ENCODE assay signal across 14 cellular contexts in genomic region chr5:179274321-179275315, GRCh38.
DNase-seq lines count a peak whose midpoint lies in the region; ATAC-seq, FAIRE-seq and TF ChIP-seq lines count a peak whose summit lies in the region.
"Had no signal": no experiment of that assay in that cellular context is flagged by ENCODE, and none has a peak within 500 bp of the region (broad histone marks: within the 10 kb centered on the region; RNA-seq: fewer than 3 reads in every experiment).

No MANE protein-coding gene starts in this region.

- H2AFZ ChIP-seq in H1 (ENCODE audit: low read length), result no peak overlapping the region

- CTCF ChIA-PET in H1 (lab: Charles Lee; ENCODE audit: partially characterized antibody), result interaction anchor here (0.7 to 1.6 kb wide), 8 partner anchors 10 to 131 kb away, joined by 3 to 6 read pairs (median 4); no protein-coding TSS in a partner anchor

- peaks cover 0 to 4% of the 10 kb centered on the region in 2 experiments for H4K20me1 ChIP-seq in H1 (replicated peaks in 1 of 2; ENCODE audit: control insufficient read depth in 1 of 2, insufficient read depth in 2 of 2, low read length in 2 of 2)

- H3K23me2 ChIP-seq in H1 (ENCODE audit: low read depth, low read length), result no peaks in the 10 kb centered on the region

- H3K14ac ChIP-seq in H1 (ENCODE audit: insufficient read length), result no peak overlapping the region

- no peak overlapping the region for H2AK5ac ChIP-seq in H1 (ENCODE audit: low read depth, low read length)

- H3K4me3 ChIP-seq in H1 (ENCODE audit: extremely low read depth in 1 of 4, insufficient read depth in 2 of 4, low read depth in 3 of 4, low read length in 4 of 4), result no peak overlapping the region
- H3K4me3 ChIP-seq in right lobe of liver, result no peak overlapping the region
- H3K4me3 ChIP-seq in suprapubic skin, result no peak overlapping the region
- H3K4me3 ChIP-seq: SK-N-MC had no signal

- 88% methylated on average over 23 of the region's 26 CpGs; no CpG with 5 or more reads in 1 of the 2 experiments for WGBS in H1 (ENCODE audit: extremely low coverage in 1 of 2, insufficient coverage in 1 of 2, insufficient read length in 1 of 2, insufficient replicate concordance in 2 of 2, low coverage in 1 of 2, low lambda C conversion rate in 2 of 2, missing lambda C conversion rate in 1 of 2), 2 experiments
- 57% methylated on average over 10 of the region's 26 CpGs for WGBS in right lobe of liver (ENCODE audit: insufficient coverage, low coverage, low lambda C conversion rate, missing lambda C conversion rate)
- 84% methylated on average over 13 of the region's 26 CpGs for WGBS in suprapubic skin

- intact Hi-C loops in right lobe of liver (cut with DNase I), result no loop called here

- TF ChIP-seq EP300 in H1 (IDR thresholded peaks at IDR 0.05; ENCODE audit: borderline replicate concordance in 1 of 2, low read depth in 2 of 2, low read length in 2 of 2) (no peak), suprapubic skin (IDR thresholded peaks at IDR 0.05) (no peak)

- no peak overlapping the region for H3K4me2 ChIP-seq in H1 (ENCODE audit: insufficient read depth in 1 of 2, low read depth in 2 of 2, low read length in 2 of 2)

- H2BK20ac ChIP-seq in H1 (ENCODE audit: low read length), result no peak overlapping the region

- no peaks in the 10 kb centered on the region for H3K36me3 ChIP-seq in H1 (ENCODE audit: control insufficient read depth in 2 of 4, insufficient read depth in 4 of 4, low read length in 3 of 4)
- H3K36me3 ChIP-seq in right lobe of liver, result no peaks in the 10 kb centered on the region
- no peaks in the 10 kb centered on the region for H3K36me3 ChIP-seq in suprapubic skin

- no peak overlapping the region for H3K18ac ChIP-seq in H1 (ENCODE audit: extremely low read depth, low read length)

- H2BK5ac ChIP-seq in H1 (ENCODE audit: low read depth, low read length), result no peak overlapping the region

- H3K4me3 Mint-ChIP-seq in HFFc6, result peak overlapping the region; percentile 76
- H3K4me3 Mint-ChIP-seq: activated B cell treated with CpG ODN at 0.5 μM for 24 hours; activated T-cell treated with anti-CD3 and anti-CD28 coated beads, Interleukin-2, amount 50 U/mL, for 4 hours had no signal

- H3K36me3 Mint-ChIP-seq in HFFc6 (ENCODE audit: low read depth), result no peaks in the 10 kb centered on the region

- H3K27me3 ChIP-seq in H1 (replicated peaks in 1 of 4; ENCODE audit: control insufficient read depth in 3 of 4, extremely low read depth in 1 of 4, insufficient read depth in 3 of 4, low read length in 3 of 4), result no peaks in the 10 kb centered on the region
- no peaks in the 10 kb centered on the region for H3K27me3 ChIP-seq in right lobe of liver
- H3K27me3 ChIP-seq in suprapubic skin, result no peaks in the 10 kb centered on the region

- DNase-seq in HFFc6 (no peak), H1 (ENCODE audit: low read depth in 1 of 2, low spot score in 2 of 2) (no peak), right lobe of liver (peak in 2 of 3 donors; percentile 16 to 50), suprapubic skin (ENCODE audit: low spot score in 2 of 2) (peak in 1 of 2 donors; percentile 55), EL (no peak)
- DNase-seq: activated B cell treated with CpG ODN at 0.5 μM for 24 hours; activated T-cell treated with anti-CD3 and anti-CD28 coated beads, Interleukin-2, amount 50 U/mL, for 4 hours had no signal

- H3K27me3 Mint-ChIP-seq in HFFc6 (ENCODE audit: insufficient read depth), result peaks cover 4% of the 10 kb centered on the region
- H3K27me3 Mint-ChIP-seq: activated B cell treated with CpG ODN at 0.5 μM for 24 hours had no signal

- H3K4me1 ChIP-seq in H1 (replicated peaks in 1 of 4; ENCODE audit: control insufficient read depth in 3 of 4, insufficient read depth in 4 of 4, low read length in 3 of 4), result peaks cover 0 to 2% (median under 1%) of the 10 kb centered on the region in 4 experiments; a peak in 1 of 7 replicates
- no peaks in the 10 kb centered on the region for H3K4me1 ChIP-seq in right lobe of liver
- peaks cover 57% of the 10 kb centered on the region for H3K4me1 ChIP-seq in suprapubic skin

- FAIRE-seq in H1 (lab: Jason Lieb, UNC), result no peak
- FAIRE-seq: bronchial epithelial cell, islet of Langerhans had no signal

- TF ChIP-seq CTCF in HFFc6 (IDR thresholded peaks at IDR 0.05) (peak; percentile 64), H1 (IDR thresholded peaks at IDR 0.05; ENCODE audit: control extremely low read depth in 1 of 3, insufficient read depth in 1 of 3, low read depth in 1 of 3, low read length in 3 of 3) (peak in 2 of 3 experiments; percentile 34 to 40; a peak in 2 of 4 replicates), right lobe of liver (IDR thresholded peaks at IDR 0.05) (no peak), suprapubic skin (IDR thresholded peaks at IDR 0.05) (no peak)

- no peak overlapping the region for H3K56ac ChIP-seq in H1 (replicated peaks; ENCODE audit: insufficient read length, low read depth, low read length)

- peak; percentile 20 to 36; a peak in 3 of 4 replicates for TF ChIP-seq RAD21 in H1 (IDR thresholded peaks at IDR 0.05 in 1 of 2, conservative IDR thresholded peaks at IDR 0.05 in 1 of 2; ENCODE audit: low read depth in 2 of 2, low read length in 2 of 2)

- H2BK120ac ChIP-seq in H1 (replicated peaks; ENCODE audit: low read depth, low read length), result no peak overlapping the region

- peak overlapping the region; percentile 100 for H3K27ac Mint-ChIP-seq in HFFc6
- H3K27ac Mint-ChIP-seq: activated B cell treated with CpG ODN at 0.5 μM for 24 hours had no signal

- H3K23ac ChIP-seq in H1 (ENCODE audit: insufficient read length), result no peak overlapping the region

- no peak overlapping the region for H3K9ac ChIP-seq in H1 (replicated peaks in 1 of 4; ENCODE audit: extremely low read depth in 1 of 4, low read depth in 3 of 4, low read length in 3 of 4)

- no peak overlapping the region for H2BK15ac ChIP-seq in H1 (ENCODE audit: low read length)

- no peak overlapping the region for H4K5ac ChIP-seq in H1 (ENCODE audit: insufficient read length, low read depth, low read length)

- H3K79me2 ChIP-seq in H1 (ENCODE audit: control insufficient read depth in 1 of 2, insufficient read depth in 2 of 2, low read length in 2 of 2), result no peaks in the 10 kb centered on the region

- peaks cover 76% of the 10 kb centered on the region for H3K4me1 Mint-ChIP-seq in HFFc6 (ENCODE audit: low read depth)
- H3K4me1 Mint-ChIP-seq: activated B cell treated with CpG ODN at 0.5 μM for 24 hours had no signal

- no peak for ATAC-seq in right lobe of liver
- ATAC-seq in GM21390 (IDR thresholded peaks at IDR 0.05; ENCODE audit: unreplicated experiment), result no peak
- no peak for ATAC-seq in GM18502 (IDR thresholded peaks at IDR 0.05; ENCODE audit: poor library complexity, unreplicated experiment)
- ATAC-seq in GM21528 (IDR thresholded peaks at IDR 0.05; ENCODE audit: low FRiP score, unreplicated experiment), result no peak
- ATAC-seq: activated T-cell treated with anti-CD3 and anti-CD28 coated beads, Interleukin-2, amount 50 U/mL, for 4 hours; esophagus mucosa had no signal

- POLR2A ChIA-PET in H1 (lab: Charles Lee; ENCODE audit: partially characterized antibody), result no interaction called here

- no peak overlapping the region for H3K4ac ChIP-seq in H1 (replicated peaks; ENCODE audit: insufficient read length, low read depth, low read length)

- no peaks in the 10 kb centered on the region; a peak in 1 of 4 replicates for H3K9me3 ChIP-seq in H1 (ENCODE audit: insufficient read depth in 2 of 2, low read depth in 1 of 2, low read length in 1 of 2)
- H3K9me3 ChIP-seq in right lobe of liver, result no peaks in the 10 kb centered on the region
- no peaks in the 10 kb centered on the region for H3K9me3 ChIP-seq in suprapubic skin

- TF ChIP-seq POLR2A in H1 (IDR thresholded peaks at IDR 0.05; ENCODE audit: control extremely low read depth in 1 of 2, low read depth in 2 of 2, low read length in 2 of 2), result no peak
- no peak for TF ChIP-seq POLR2A in right lobe of liver (IDR thresholded peaks at IDR 0.05)
- TF ChIP-seq POLR2A in suprapubic skin (IDR thresholded peaks at IDR 0.05), result no peak

- H3K27ac ChIP-seq in H1 (ENCODE audit: low read depth, low read length) (no peak overlapping the region), right lobe of liver (peak overlapping the region in 1 of 3 donors; percentile 22), suprapubic skin (peak overlapping the region; percentile 80)
- H3K27ac ChIP-seq: SK-N-MC had no signal

- no peak overlapping the region for H4K8ac ChIP-seq in H1 (ENCODE audit: extremely low read depth, insufficient read depth, low read length)

- no peaks in the 10 kb centered on the region for H3K79me1 ChIP-seq in H1 (ENCODE audit: low read depth, low read length)

- H3K9me3 Mint-ChIP-seq in HFFc6, result no peaks in the 10 kb centered on the region
- H3K9me3 Mint-ChIP-seq: activated B cell treated with CpG ODN at 0.5 μM for 24 hours; activated T-cell treated with anti-CD3 and anti-CD28 coated beads, Interleukin-2, amount 50 U/mL, for 4 hours had no signal

- H4K91ac ChIP-seq in H1 (replicated peaks; ENCODE audit: insufficient read length, low read length), result no peak overlapping the region

- no peak overlapping the region for H2BK12ac ChIP-seq in H1 (ENCODE audit: low read depth, low read length)

TF ChIP-seq in H1, 55 proteins besides CTCF, POLR2A, EP300 and RAD21:
- no peak for TF ChIP-seq GABPA (IDR thresholded peaks at IDR 0.05; ENCODE audit: borderline replicate concordance, insufficient read depth, low read length)
- no peak for TF ChIP-seq JUND (IDR thresholded peaks at IDR 0.05; ENCODE audit: low read length)
- TF ChIP-seq SP2 (IDR thresholded peaks at IDR 0.05; ENCODE audit: low read length), result no peak
- no peak for TF ChIP-seq CHD2 (IDR thresholded peaks at IDR 0.05; ENCODE audit: low read length)
- TF ChIP-seq RFX5 (IDR thresholded peaks at IDR 0.05; ENCODE audit: borderline replicate concordance, low read depth, low read length), result no peak
- TF ChIP-seq RXRA (IDR thresholded peaks at IDR 0.05; ENCODE audit: insufficient read depth, low read depth, low read length), result no peak
- no peak for TF ChIP-seq ATF3 (IDR thresholded peaks at IDR 0.05; ENCODE audit: insufficient read depth, low read depth, low read length)
- TF ChIP-seq ASH2L (IDR thresholded peaks at IDR 0.05; ENCODE audit: low read length), result no peak
- no peak for TF ChIP-seq USF2 (IDR thresholded peaks at IDR 0.05; ENCODE audit: low read length)
- TF ChIP-seq BRCA1 (IDR thresholded peaks at IDR 0.05; ENCODE audit: low read depth, low read length), result no peak
- TF ChIP-seq YY1 (IDR thresholded peaks at IDR 0.05; ENCODE audit: low read depth, low read length), result no peak
TF ChIP-seq in H1: peak in this region for 0.

Comparison
In these comparisons a context has a peak if more than half of its experiments do, and no peak if none do; other contexts are left out.
1. DNase-seq: peak in right lobe of liver (2 of 3); none in HFFc6 (single experiment), H1 (0 of 2) and EL (single experiment).
2. CTCF ChIP-seq: peak in HFFc6 (single experiment) and H1 (2 of 3); none in right lobe of liver (0 of 4) and suprapubic skin (0 of 2).